ENCODE assay signal across 30 cellular contexts in the genomic region with DNA sequence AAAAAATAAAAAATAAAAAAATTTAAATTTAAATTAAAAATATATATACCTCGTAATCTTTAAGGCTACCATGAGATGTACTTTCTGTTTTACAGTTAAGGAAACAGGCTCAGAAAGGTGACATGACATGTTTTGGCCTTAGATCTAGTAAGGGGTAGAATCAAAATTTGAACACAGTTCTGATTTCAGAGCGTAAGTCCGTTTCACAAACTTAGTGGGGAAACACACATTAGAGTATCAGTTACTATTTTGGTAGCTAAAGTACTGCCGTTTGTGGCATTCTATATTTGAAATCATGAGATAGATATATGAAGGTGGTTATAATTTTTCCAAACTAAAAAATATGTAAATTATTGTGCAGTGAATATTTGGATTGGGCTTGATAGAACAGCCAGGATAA.
"Had no signal": no experiment of that assay in that cellular context is flagged by ENCODE, and none has a peak within 500 bp of the region (broad histone marks: within the 10 kb centered on the region; RNA-seq: fewer than 3 reads in every experiment).

No MANE protein-coding gene starts in this region.

- H3K27me3 ChIP-seq: brain microvascular endothelial cell, dorsolateral prefrontal cortex, esophagus squamous epithelium, gastroesophageal sphincter, heart right ventricle, hepatocyte had no signal

- DNase-seq: activated B cell treated with CpG ODN at 0.5 μM for 24 hours; activated CD4-positive, alpha-beta T cell treated with anti-CD3 and anti-CD28 coated beads for 48 hours; activated CD4-positive, alpha-beta T cell treated with anti-CD3 and anti-CD28 coated beads, Interleukin-2, amount 50 U/mL, for 1 hour; activated CD4-positive, alpha-beta T cell treated with anti-CD3 and anti-CD28 coated beads, Interleukin-2, amount 50 U/mL, for 48 hours; activated CD8-positive, alpha-beta memory T cell treated with anti-CD3 and anti-CD28 coated beads for 24 hours; activated CD8-positive, alpha-beta T cell treated with anti-CD3 and anti-CD28 coated beads for 36 hours; activated effector memory CD4-positive, alpha-beta T cell treated with Interleukin-2 at 50 U/mL for 16 hours; activated gamma-delta T cell treated with Interleukin-2 at 50 U/mL for 16 hours; activated naive CD4-positive, alpha-beta T cell treated with anti-CD3 and anti-CD28 coated beads, Interleukin-2, amount 50 U/mL, for 16 hours; activated naive CD4-positive, alpha-beta T cell treated with Interleukin-2 at 50 U/mL for 16 hours; activated T-cell treated with anti-CD3 and anti-CD28 coated beads, Interleukin-2, amount 50 U/mL, for 4 hours; amniotic stem cell; anterior cingulate cortex; brain microvascular endothelial cell; dorsolateral prefrontal cortex; effector CD4-positive, alpha-beta T cell; effector memory CD8-positive, alpha-beta T cell; erythroblast; esophagus squamous epithelium; foreskin melanocyte; heart right ventricle; T1000; WERI-Rb-1 had no signal

- H3K4me2 ChIP-seq: hepatocyte had no signal

- H2AFZ ChIP-seq: hepatocyte had no signal

- H3K27ac ChIP-seq: brain microvascular endothelial cell, coronary artery, esophagus squamous epithelium, gastroesophageal sphincter, heart right ventricle, hepatocyte, WERI-Rb-1 had no signal

- ATAC-seq: activated CD4-positive, CD25-positive, alpha-beta regulatory T cell treated with anti-CD3 and anti-CD28 coated beads, Interleukin-2, amount 50 U/mL, for 24 hours; activated CD8-positive, alpha-beta T cell treated with anti-CD3 and anti-CD28 coated beads for 36 hours; activated T-cell treated with anti-CD3 and anti-CD28 coated beads, Interleukin-2, amount 50 U/mL, for 4 hours; activated T-helper 17 cell treated with anti-CD3 and anti-CD28 coated beads, Interleukin-2, amount 50 U/mL, for 72 hours; effector memory CD8-positive, alpha-beta T cell; gastroesophageal sphincter; heart right ventricle had no signal

- FAIRE-seq: astrocyte, bronchial epithelial cell had no signal

- H3K4me3 ChIP-seq: coronary artery, dorsolateral prefrontal cortex, esophagus squamous epithelium, gastroesophageal sphincter, heart right ventricle, hepatocyte had no signal

- H3K36me3 ChIP-seq: brain microvascular endothelial cell, esophagus squamous epithelium, gastroesophageal sphincter, heart right ventricle, WERI-Rb-1 had no signal

- H3K9me3 ChIP-seq: esophagus squamous epithelium, gastroesophageal sphincter, heart right ventricle had no signal
